In genomic region chr12:7069386-7069785, GRCh38 we compare ENCODE assay signal across 19 cellular contexts. TPM values are rescaled to one million over a fixed set of nuclear protein-coding genes. Genes with fewer than 3 reads are reported as not detected.
"Had no signal": no experiment of that assay in that cellular context is flagged by ENCODE, and none has a peak within 500 bp of the region (broad histone marks: within the 10 kb centered on the region; RNA-seq: fewer than 3 reads in every experiment).

No MANE protein-coding gene starts in this region.

- H3K27ac ChIP-seq: brain microvascular endothelial cell, testis, VCaP had no signal

- ATAC-seq: stimulated activated naive CD8-positive, alpha-beta T cell treated with anti-CD3 and anti-CD28 coated beads, Interleukin-15, Interleukin-2, amounts not matched to agents 100 U/mL and 50 U/mL, for 24 hours had no signal

- H3K36me3 ChIP-seq: brain microvascular endothelial cell had no signal

- DNase-seq: activated CD4-positive, alpha-beta T cell treated with anti-CD3 and anti-CD28 coated beads for 4 hours; activated CD4-positive, alpha-beta T cell treated with anti-CD3 and anti-CD28 coated beads, Interleukin-2, amount 50 U/mL, for 4 hours; activated CD8-positive, alpha-beta memory T cell treated with anti-CD3 and anti-CD28 coated beads for 24 hours; activated effector memory CD4-positive, alpha-beta T cell treated with Interleukin-2 at 50 U/mL for 16 hours; activated naive CD4-positive, alpha-beta T cell treated with Interleukin-2 at 50 U/mL for 16 hours; aorta; central memory CD4-positive, alpha-beta T cell; islet precursor cell; posterior cingulate gyrus; stimulated activated CD4-positive, alpha-beta T cell treated with anti-CD3 and anti-CD28 coated beads, Interleukin-12 subunit alpha, Interleukin-12 subunit beta, amount 100 ng/mL, for 4 hours; stimulated activated CD4-positive, alpha-beta T cell treated with anti-CD3 and anti-CD28 coated beads, Interleukin-4, amount 100 ng/mL, for 1 hour; stimulated activated naive CD8-positive, alpha-beta T cell treated with anti-CD3 and anti-CD28 coated beads, Interleukin-15, Interleukin-2, amounts not matched to agents 100 U/mL and 50 U/mL, for 24 hours; testis; trophoblast cell had no signal

- H3K9me3 ChIP-seq: testis had no signal

- H3K4me3 ChIP-seq: skin epidermis, testis had no signal

- FAIRE-seq: endothelial cell of umbilical vein had no signal

- H3K27me3 ChIP-seq: brain microvascular endothelial cell, testis had no signal

RNA-seq across cellular contexts. Expression of gene RBP5, which starts 59.3 kb away (rescaled TPM):
- total RNA-seq: endothelial cell of umbilical vein; natural killer cell treated with Interleukin-12 subunit alpha and Interleukin-12 subunit beta and Interleukin-15 and Interleukin-18, amount 100 ng/mL, for 72 hours had no signal
